In the genomic region with DNA sequence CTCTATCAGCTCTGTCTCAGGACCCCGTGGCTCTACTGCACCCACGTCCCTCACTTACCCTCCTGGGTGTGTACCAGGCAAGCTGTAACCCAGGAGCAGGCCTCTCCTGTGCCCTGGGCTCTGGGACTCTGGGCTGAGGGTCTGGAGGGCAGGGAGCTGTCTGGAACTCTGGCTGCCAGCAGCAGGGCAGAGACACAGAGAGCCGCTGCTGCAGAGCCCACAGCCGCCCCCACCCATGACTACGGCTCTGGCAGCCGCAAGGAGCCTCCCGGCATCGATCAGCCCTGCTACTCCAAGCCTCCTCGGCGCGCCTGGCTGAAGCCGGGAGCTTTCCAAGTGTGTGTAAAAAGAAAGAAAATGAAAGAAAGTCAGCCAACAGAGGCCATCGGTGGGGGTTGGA, we compare ENCODE assay signal across 15 cellular contexts.
DNase-seq lines count a peak whose midpoint lies in the region; ATAC-seq and TF ChIP-seq lines count a peak whose summit lies in the region.
"Had no signal": no experiment of that assay in that cellular context is flagged by ENCODE, and none has a peak within 500 bp of the region (broad histone marks: within the 10 kb centered on the region; RNA-seq: fewer than 3 reads in every experiment).

No MANE protein-coding gene starts in this region.

- H3K27me3 ChIP-seq in MG63, result no peaks in the 10 kb centered on the region
- no peaks in the 10 kb centered on the region for H3K27me3 ChIP-seq in SJCRH30
- no peaks in the 10 kb centered on the region for H3K27me3 ChIP-seq in colonic mucosa

- H3K36me3 Mint-ChIP-seq in brain, result peaks cover 8% of the 10 kb centered on the region
- peaks cover 14% of the 10 kb centered on the region for H3K36me3 Mint-ChIP-seq in stimulated activated memory B cell treated with anti-CD40 and anti-IgM and Interleukin-4, amounts not matched to agents 10 μg/mL and 1 μg/mL and 100 μg/mL, for 72 hours

- no peak for TF ChIP-seq CTCF in brain (conservative IDR thresholded peaks at IDR 0.05)
- TF ChIP-seq CTCF in colonic mucosa (IDR thresholded peaks at IDR 0.05), result no peak

- DNase-seq in MG63 (peak; percentile 5), left lobe of liver (ENCODE audit: low spot score) (no peak), SJCRH30 (no peak), colonic mucosa (no peak)
- DNase-seq in activated T-cell treated with anti-CD3 and anti-CD28 coated beads, Interleukin-2, amount 50 U/mL, for 1 hour, result no peak
- DNase-seq: KG1, NCI-H1048, NCI-H1436 treated with DMSO at 0.1 percent for 48 hours, NCI-H2029 treated with DMSO at 0.1 percent for 48 hours, NCI-H226, NCI-H524 treated with DMSO at 0.1 percent for 48 hours, Right ventricle myocardium superior had no signal

- peaks cover 9% of the 10 kb centered on the region for H3K4me1 Mint-ChIP-seq in brain
- peaks cover 4% of the 10 kb centered on the region for H3K4me1 Mint-ChIP-seq in stimulated activated memory B cell treated with anti-CD40 and anti-IgM and Interleukin-4, amounts not matched to agents 10 μg/mL and 1 μg/mL and 100 μg/mL, for 72 hours

- no peaks in the 10 kb centered on the region for H3K27me3 Mint-ChIP-seq in brain
- peaks cover 47% of the 10 kb centered on the region for H3K27me3 Mint-ChIP-seq in stimulated activated memory B cell treated with anti-CD40 and anti-IgM and Interleukin-4, amounts not matched to agents 10 μg/mL and 1 μg/mL and 100 μg/mL, for 72 hours

- H3K36me3 ChIP-seq in MG63 (no peaks in the 10 kb centered on the region), SJCRH30 (no peaks in the 10 kb centered on the region), colonic mucosa (no peaks in the 10 kb centered on the region)

- no peak overlapping the region for H3K4me3 ChIP-seq in MG63
- no peak overlapping the region for H3K4me3 ChIP-seq in SJCRH30
- no peak overlapping the region for H3K4me3 ChIP-seq in colonic mucosa

- H3K9me3 ChIP-seq in MG63 (no peaks in the 10 kb centered on the region), SJCRH30 (replicated peaks) (no peaks in the 10 kb centered on the region), colonic mucosa (no peaks in the 10 kb centered on the region)

- H3K4me3 Mint-ChIP-seq in brain, result peak overlapping the region in 1 of 5 experiments; percentile 53
- H3K4me3 Mint-ChIP-seq in stimulated activated memory B cell treated with anti-CD40 and anti-IgM and Interleukin-4, amounts not matched to agents 10 μg/mL and 1 μg/mL and 100 μg/mL, for 72 hours, result no peak overlapping the region

- no peak overlapping the region for H3K9ac ChIP-seq in colonic mucosa (ENCODE audit: low read depth in 2 of 2, low read length in 2 of 2)

- intact Hi-C loops in colonic mucosa (cut with DNase I), result no loop called here

- no peaks in the 10 kb centered on the region for H3K4me1 ChIP-seq in SJCRH30
- no peaks in the 10 kb centered on the region for H3K4me1 ChIP-seq in colonic mucosa

- ATAC-seq in left lobe of liver, result peak; percentile 44
- peak; percentile 42 for ATAC-seq in stimulated activated memory B cell treated with anti-CD40 and anti-IgM and Interleukin-4, amounts not matched to agents 10 μg/mL and 1 μg/mL and 100 μg/mL, for 72 hours

- H3K9me3 Mint-ChIP-seq in brain, result peaks cover 7 to 21% (median 13%) of the 10 kb centered on the region in 5 experiments
- peaks cover 21% of the 10 kb centered on the region for H3K9me3 Mint-ChIP-seq in stimulated activated memory B cell treated with anti-CD40 and anti-IgM and Interleukin-4, amounts not matched to agents 10 μg/mL and 1 μg/mL and 100 μg/mL, for 72 hours

- H3K27ac ChIP-seq in SJCRH30 (no peak overlapping the region), colonic mucosa (no peak overlapping the region)
- H3K27ac ChIP-seq: C4-2B had no signal

- H3K27ac Mint-ChIP-seq in brain, result peak overlapping the region in 4 of 5 experiments; percentile 29 to 65 (median 42)
- no peak overlapping the region for H3K27ac Mint-ChIP-seq in stimulated activated memory B cell treated with anti-CD40 and anti-IgM and Interleukin-4, amounts not matched to agents 10 μg/mL and 1 μg/mL and 100 μg/mL, for 72 hours
